1 cellular context compared by ENCODE assay signal in the genomic region with DNA sequence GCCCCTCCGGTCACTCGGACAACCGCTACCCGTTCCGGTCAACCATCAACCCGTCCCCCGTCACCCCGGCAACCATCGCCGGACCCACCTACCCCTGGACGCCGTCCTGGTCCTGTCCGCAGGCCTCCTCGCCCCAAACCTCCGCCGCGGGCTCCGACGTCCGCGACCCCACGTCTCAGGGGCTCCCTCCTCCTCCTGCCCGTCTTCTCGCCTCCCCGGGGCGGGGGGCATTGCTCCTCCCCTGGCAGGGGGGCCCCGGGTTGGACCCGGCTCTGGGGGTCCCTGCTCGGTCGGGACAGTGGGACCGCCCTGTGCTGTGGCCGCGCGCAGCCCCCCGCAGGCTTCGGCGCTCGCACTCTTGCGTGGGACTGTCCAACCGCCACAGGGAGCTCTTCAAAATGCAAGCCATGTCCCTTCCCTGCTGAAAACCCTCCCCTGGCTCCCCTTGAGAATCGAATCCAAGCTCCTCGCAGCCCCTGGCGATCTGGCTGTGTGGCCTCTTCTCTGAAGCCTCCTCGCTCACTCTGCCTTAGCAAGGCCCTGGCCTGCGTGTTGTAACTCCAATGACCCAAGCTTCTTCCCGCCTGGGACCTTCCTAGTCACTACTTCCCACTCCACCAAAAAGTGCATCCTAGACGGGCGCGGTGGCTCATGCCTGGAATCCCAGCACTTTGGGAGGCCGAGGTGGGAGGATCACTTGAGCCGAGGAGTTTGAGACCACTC.
A peak's percentile ranks its signal among the peaks of the same experiment; 100 is the strongest.
TF ChIP-seq lines count a peak whose summit lies in the region.

No MANE protein-coding gene starts in this region.

TF ChIP-seq in GM12878, 131 proteins besides CTCF, POLR2A, EP300 and RAD21 (continued from another document):
- no peak for TF ChIP-seq ZNF592 (IDR thresholded peaks at IDR 0.05)
- TF ChIP-seq MEF2A (IDR thresholded peaks at IDR 0.05; ENCODE audit: insufficient read depth, low read depth, low read length): no peak
- 0 out of 2 replicates have a peak, but pooled peaks have one; percentile 18 for TF ChIP-seq GATAD2B (conservative IDR thresholded peaks at IDR 0.05; ENCODE audit: low read depth)
- no peak for TF ChIP-seq FOS (IDR thresholded peaks at IDR 0.05; ENCODE audit: borderline replicate concordance, extremely low read depth, insufficient read length)
- TF ChIP-seq DPF2 (IDR thresholded peaks at IDR 0.05): 0 out of 2 replicates have a peak, but pooled peaks have one; percentile 18
- TF ChIP-seq ESRRA (IDR thresholded peaks at IDR 0.05; ENCODE audit: low read length): no peak
TF ChIP-seq in GM12878: peak in this region for 2.
